Comparison of ENCODE assay signal across 19 cellular contexts in genomic region chr6:141364232-141364631, GRCh38.
DNase-seq lines count a peak whose midpoint lies in the region; ATAC-seq and FAIRE-seq lines count a peak whose summit lies in the region.
"Had no signal": no experiment of that assay in that cellular context is flagged by ENCODE, and none has a peak within 500 bp of the region (broad histone marks: within the 10 kb centered on the region; RNA-seq: fewer than 3 reads in every experiment).

No MANE protein-coding gene starts in this region.

- ATAC-seq in HG03342 (IDR thresholded peaks at IDR 0.05; ENCODE audit: unreplicated experiment): peak; percentile 51
- ATAC-seq in HG03108 (IDR thresholded peaks at IDR 0.05; ENCODE audit: unreplicated experiment): no peak
- ATAC-seq: A549; CD8-positive, alpha-beta T cell had no signal

- FAIRE-seq in islet of Langerhans (lab: Jason Lieb, UNC): peak; percentile 45
- FAIRE-seq: A549, D721Med, GM12892, GM18507, GM19239 had no signal

- DNase-seq in DMS53 (lab: John Stamatoyannopoulos, UW) (peak; percentile 51), DMS53 treated with DMSO at 0.1 percent for 48 hours (lab: John Stamatoyannopoulos, UW; ENCODE audit: unreplicated experiment) (peak; percentile 19), 8988T (no peak), NCI-H524 (lab: John Stamatoyannopoulos, UW) (no peak)
- DNase-seq: AML-193; Caco-2; Calu3; CD4-positive, alpha-beta T cell; CD8-positive, alpha-beta T cell; DMS79 treated with DMSO at 0.1 percent for 48 hours; GF-D8 had no signal

Comparison
In these comparisons a context has a peak if more than half of its experiments do, and no peak if none do; other contexts are left out.
1. DNase-seq: peak in DMS53 (single experiment) and DMS53 treated with DMSO at 0.1 percent for 48 hours (single experiment); none in 8988T (single experiment) and NCI-H524 (0 of 2).